8 cellular contexts compared by ENCODE assay signal in the genomic region with DNA sequence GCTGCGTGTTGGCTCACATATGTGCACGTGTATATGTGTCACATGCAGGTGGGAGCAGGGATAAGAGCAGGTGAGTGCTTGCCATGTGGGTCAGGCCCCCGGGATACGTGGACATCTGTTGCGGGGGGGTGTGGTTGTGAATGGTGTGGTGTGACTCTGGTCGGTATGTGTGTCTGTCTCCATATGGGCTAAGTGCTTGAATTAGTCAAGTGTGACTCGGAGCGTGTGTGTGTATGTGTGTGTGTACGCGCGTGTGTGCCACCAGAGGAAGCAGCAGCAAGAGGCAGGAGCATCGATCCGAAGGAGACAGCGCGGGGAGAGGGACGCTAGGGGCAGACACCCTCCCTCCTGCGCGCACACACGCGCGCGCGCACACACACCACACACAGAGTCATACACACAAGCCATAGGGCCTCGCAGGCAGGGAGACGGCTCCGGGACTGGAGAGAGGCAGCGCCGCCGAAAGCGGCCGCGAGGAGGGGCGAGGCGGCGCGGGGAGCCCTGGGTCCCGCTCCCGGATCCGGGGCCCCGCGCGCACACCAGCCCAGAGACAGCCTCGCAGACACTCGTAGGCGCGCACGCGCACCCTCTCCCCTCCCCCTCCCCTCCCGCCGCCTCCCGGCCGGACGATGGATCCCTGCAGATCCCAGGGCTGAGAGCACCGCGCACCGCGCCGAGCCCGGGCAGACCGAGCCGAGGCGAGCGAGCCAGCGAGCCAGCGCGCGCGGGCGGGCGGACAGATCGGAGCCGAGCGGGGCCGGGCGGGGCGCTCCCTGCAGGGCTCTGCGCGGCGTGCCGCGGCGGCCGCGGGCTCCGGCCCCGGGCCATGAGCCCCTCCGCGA. TPM values are rescaled to one million over a fixed set of nuclear protein-coding genes. Genes with fewer than 3 reads are reported as not detected.
A peak's percentile ranks its signal among the peaks of the same experiment; 100 is the strongest.
DNase-seq lines count a peak whose midpoint lies in the region; ATAC-seq and TF ChIP-seq lines count a peak whose summit lies in the region.

A gene (plus strand): TSS at position 597 of the 842 bp plus-strand sequence. CDS start 1,171 bp downstream, outside the sequence.

- H3K4me3 ChIP-seq in A673 (ENCODE audit: low read depth, low read length, poor library complexity, severe bottlenecking) (peak within 1 kb of the TSS; percentile 71), GM23338 (peak within 1 kb of the TSS; percentile 77)

- TF ChIP-seq CTCF in A673 (conservative IDR thresholded peaks at IDR 0.05; ENCODE audit: low read depth, low read length): 0 out of 2 replicates have a peak, but pooled peaks have one; percentile 17
- no peak for TF ChIP-seq CTCF in GM23338 (conservative IDR thresholded peaks at IDR 0.05; ENCODE audit: low read depth in 2 of 2)

- CTCF ChIA-PET in A673 (lab: Charles Lee): interaction anchor here (1.7 to 2.5 kb wide), 2 partner anchors 18 to 90 kb away, joined by 17 to 31 read pairs; no protein-coding TSS in a partner anchor

- ATAC-seq in GM23338: peak; percentile 73

- POLR2A ChIA-PET in A673 (lab: Charles Lee; ENCODE audit: low non-redundant PET): no interaction called here

- H3K4me3 Mint-ChIP-seq in GM23338: peak within 1 kb of the TSS; percentile 85
- H3K4me3 Mint-ChIP-seq in stimulated activated naive CD8-positive, alpha-beta T cell treated with anti-CD3 and anti-CD28 coated beads, Interleukin-15, Interleukin-2, amounts not matched to agents 100 ng/mL and 50 ng/mL, for 24 hours: peak within 1 kb of the TSS; percentile 89

- peaks cover 9% of the 10 kb centered on the region for H3F3A ChIP-seq in GM23338 (replicated peaks; ENCODE audit: low read depth)

- H3K9me3 ChIP-seq in A673 (ENCODE audit: low read depth, low read length, poor library complexity, severe bottlenecking): no peaks in the 10 kb centered on the region

- H3K79me2 ChIP-seq in GM23338 (replicated peaks; ENCODE audit: insufficient read depth): no peaks in the 10 kb centered on the region

- H3K36me3 Mint-ChIP-seq in GM23338 (ENCODE audit: low read depth): no peaks in the 10 kb centered on the region; the same call in 2 of the 3 replicates
- H3K36me3 Mint-ChIP-seq in stimulated activated naive CD8-positive, alpha-beta T cell treated with anti-CD3 and anti-CD28 coated beads, Interleukin-15, Interleukin-2, amounts not matched to agents 100 ng/mL and 50 ng/mL, for 24 hours (ENCODE audit: low read depth): no peaks in the 10 kb centered on the region

- H3K9me2 ChIP-seq in GM23338 (ENCODE audit: insufficient read depth): no peaks in the 10 kb centered on the region

- H3K36me3 ChIP-seq in A673 (ENCODE audit: insufficient read depth, low read length, poor library complexity, severe bottlenecking) (no peaks in the 10 kb centered on the region), GM23338 (ENCODE audit: insufficient read depth) (no peaks in the 10 kb centered on the region)

- H2AFZ ChIP-seq in GM23338: peak within 1 kb of the TSS; percentile 85

- no TSS peak for BruUV-seq in A673 (replicated peaks; lab: Mats Ljungman, UMichigan)

- no peaks in the 10 kb centered on the region for H4K20me1 ChIP-seq in GM23338 (replicated peaks; ENCODE audit: insufficient read depth)

- peaks cover 4% of the 10 kb centered on the region for H3K27me3 ChIP-seq in A673 (replicated peaks; ENCODE audit: insufficient read depth, low read depth, low read length, poor library complexity)
- peaks cover 99% of the 10 kb centered on the region for H3K27me3 ChIP-seq in GM23338 (ENCODE audit: insufficient read depth)

- H3K4me1 ChIP-seq in A673 (ENCODE audit: insufficient read depth, low read length, poor library complexity, severe bottlenecking) (peaks cover 15% of the 10 kb centered on the region), GM23338 (ENCODE audit: insufficient read depth) (peaks cover 9% of the 10 kb centered on the region)

- H3K4me1 Mint-ChIP-seq in GM23338: peaks cover 25% of the 10 kb centered on the region
- peaks cover 49% of the 10 kb centered on the region for H3K4me1 Mint-ChIP-seq in stimulated activated naive CD8-positive, alpha-beta T cell treated with anti-CD3 and anti-CD28 coated beads, Interleukin-15, Interleukin-2, amounts not matched to agents 100 ng/mL and 50 ng/mL, for 24 hours (ENCODE audit: low read depth)

- DNase-seq in A673 (ENCODE audit: low spot score) (peak; percentile 67), GM23338 (ENCODE audit: low spot score) (peak; percentile 79), NCI-H82 treated with DMSO at 0.1 percent for 48 hours (lab: John Stamatoyannopoulos, UW; ENCODE audit: unreplicated experiment) (peak; percentile 34), fibroblast of gingiva (ENCODE audit: low read depth) (peak; percentile 67), myocyte (ENCODE audit: low read depth) (peak; percentile 77), NCI-H1048 (lab: John Stamatoyannopoulos, UW) (no peak)
- DNase-seq in activated T-cell treated with anti-CD3 and anti-CD28 coated beads, Interleukin-2, amount 50 U/mL, for 48 hours: peak; percentile 72 to 79

- intact Hi-C loops in A673 (cut with micrococcal nuclease; ENCODE audit: unreplicated experiment): loop anchor here (1.0 kb wide), 2 partner anchors 18 to 90 kb away; no protein-coding TSS in a partner anchor

- peak within 1 kb of the TSS; percentile 94 for H3K4me2 ChIP-seq in GM23338

- H3K27me3 Mint-ChIP-seq in GM23338 (ENCODE audit: insufficient read depth, low read depth, poor library complexity): peaks cover 66% of the 10 kb centered on the region
- peaks cover 20% of the 10 kb centered on the region for H3K27me3 Mint-ChIP-seq in stimulated activated naive CD8-positive, alpha-beta T cell treated with anti-CD3 and anti-CD28 coated beads, Interleukin-15, Interleukin-2, amounts not matched to agents 100 ng/mL and 50 ng/mL, for 24 hours

- no peak within 1 kb of the TSS for H3K27ac Mint-ChIP-seq in GM23338
- peak within 1 kb of the TSS; percentile 86 for H3K27ac Mint-ChIP-seq in stimulated activated naive CD8-positive, alpha-beta T cell treated with anti-CD3 and anti-CD28 coated beads, Interleukin-15, Interleukin-2, amounts not matched to agents 100 ng/mL and 50 ng/mL, for 24 hours

- no peaks in the 10 kb centered on the region; the same call in none of the 3 replicates for H3K9me3 Mint-ChIP-seq in GM23338
- no peaks in the 10 kb centered on the region for H3K9me3 Mint-ChIP-seq in stimulated activated naive CD8-positive, alpha-beta T cell treated with anti-CD3 and anti-CD28 coated beads, Interleukin-15, Interleukin-2, amounts not matched to agents 100 ng/mL and 50 ng/mL, for 24 hours

- H3K27ac ChIP-seq in A673 (ENCODE audit: low read depth, low read length, poor library complexity, severe bottlenecking) (no peak within 1 kb of the TSS), GM23338 (ENCODE audit: low read depth) (no peak within 1 kb of the TSS)

TF ChIP-seq in GM23338, 12 proteins besides CTCF, POLR2A, EP300 and RAD21 (continues in another document):
- TF ChIP-seq ZNF114 (CRISPR knock-in tag; IDR thresholded peaks at IDR 0.05) (no peak), NANOG (IDR thresholded peaks at IDR 0.05; ENCODE audit: borderline replicate concordance) (no peak), POLR2AphosphoS5 (IDR thresholded peaks at IDR 0.05; ENCODE audit: low read depth) (no peak)

RNA-seq across cellular contexts. Expression of the gene that starts here (rescaled TPM):
- total RNA-seq in A673 (2021) (2.7 and 5.5 TPM in 2 replicates), myocyte (4.5 and 8.2 TPM in 2 replicates)
- 1.5 and 1.6 TPM in 2 replicates for total RNA-seq in GM23338 (2014; rRNA removed; shearing (Covaris generic))
- polyA plus RNA-seq in GM23338 (2016; fragmentation: Nextera tagmentation; extraction: Ambion mirVana): 0.47 and 0.76 TPM in 2 replicates
- polyA plus RNA-seq in myocyte (2012): 6.2 TPM
